In the genomic region with DNA sequence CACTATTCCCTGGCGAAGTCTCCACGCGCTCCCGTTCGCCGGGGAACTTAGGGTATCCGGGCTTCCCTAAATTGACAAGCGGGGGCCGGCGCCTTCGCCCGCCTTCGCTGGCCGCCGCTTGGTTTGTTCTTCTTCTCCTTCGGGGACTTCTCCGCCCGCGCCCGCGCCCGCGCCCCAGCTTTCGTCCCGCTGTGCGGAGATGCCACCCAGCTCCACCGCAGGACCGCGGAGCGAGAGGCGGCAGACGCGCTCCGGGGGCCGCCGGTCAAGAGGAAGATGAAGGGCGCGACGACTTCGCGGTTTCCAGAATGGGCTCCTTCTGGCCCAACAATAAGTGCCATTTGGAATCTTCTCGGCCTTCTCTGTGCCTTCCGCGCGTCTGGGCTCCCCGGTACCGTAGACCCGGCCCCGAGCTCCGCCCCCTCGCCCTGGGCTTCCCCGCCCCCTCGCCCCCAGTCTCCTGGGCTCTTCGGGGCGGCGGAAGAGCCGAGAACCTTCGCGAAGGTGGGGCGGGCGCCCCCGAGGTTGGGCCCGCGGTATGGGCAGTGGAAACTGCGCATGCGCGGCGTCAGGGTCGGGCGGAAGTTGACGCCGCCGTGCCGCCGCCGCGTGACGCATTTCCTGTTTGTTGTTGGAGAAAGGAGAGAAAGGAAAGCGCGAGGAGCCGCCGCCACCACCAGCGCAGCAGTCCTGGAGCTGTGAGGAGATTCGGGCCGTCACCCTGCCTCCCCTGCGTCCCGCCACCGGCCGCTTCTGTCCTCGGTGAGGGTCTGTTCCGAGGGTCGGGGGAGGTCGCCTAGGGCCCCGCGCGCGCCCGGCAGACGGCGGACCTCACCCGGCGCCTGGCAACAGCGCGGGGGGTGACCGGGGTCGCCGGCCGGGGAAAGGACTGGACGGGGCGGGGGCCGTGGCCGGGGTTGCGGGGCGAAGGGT, we compare ENCODE assay signal across 1 cellular context.
TF ChIP-seq lines count a peak whose summit lies in the region.

A gene (plus strand): TSS at position 622 of the 933 bp plus-strand sequence. CDS start 21,569 bp downstream, outside the sequence.

TF ChIP-seq in GM12878, 131 proteins besides CTCF, POLR2A, EP300 and RAD21 (continued from another document):
- peak; percentile 65 for TF ChIP-seq SIX5 (IDR thresholded peaks at IDR 0.05; ENCODE audit: low read depth, low read length, severe bottlenecking)
- peak; percentile 47; the same call in 1 of the 2 replicates for TF ChIP-seq YY1 (IDR thresholded peaks at IDR 0.05; ENCODE audit: low read depth, low read length)
- TF ChIP-seq RUNX3 (IDR thresholded peaks at IDR 0.05; ENCODE audit: low read length), result peak; percentile 26
- TF ChIP-seq SIN3A (IDR thresholded peaks at IDR 0.05; ENCODE audit: low read depth, low read length), result no peak
- TF ChIP-seq EGR1 (IDR thresholded peaks at IDR 0.05; ENCODE audit: borderline replicate concordance in 1 of 2, low read depth in 2 of 2, low read length in 2 of 2), result peak in 1 of 2 experiments; percentile 64; a peak in 1 of 3 replicates
- peak; percentile 95 for TF ChIP-seq CREM (IDR thresholded peaks at IDR 0.05; ENCODE audit: low read depth)
- TF ChIP-seq SMAD1 (IDR thresholded peaks at IDR 0.05; ENCODE audit: low read depth, partially characterized antibody), result no peak
- TF ChIP-seq, protein P1, sequence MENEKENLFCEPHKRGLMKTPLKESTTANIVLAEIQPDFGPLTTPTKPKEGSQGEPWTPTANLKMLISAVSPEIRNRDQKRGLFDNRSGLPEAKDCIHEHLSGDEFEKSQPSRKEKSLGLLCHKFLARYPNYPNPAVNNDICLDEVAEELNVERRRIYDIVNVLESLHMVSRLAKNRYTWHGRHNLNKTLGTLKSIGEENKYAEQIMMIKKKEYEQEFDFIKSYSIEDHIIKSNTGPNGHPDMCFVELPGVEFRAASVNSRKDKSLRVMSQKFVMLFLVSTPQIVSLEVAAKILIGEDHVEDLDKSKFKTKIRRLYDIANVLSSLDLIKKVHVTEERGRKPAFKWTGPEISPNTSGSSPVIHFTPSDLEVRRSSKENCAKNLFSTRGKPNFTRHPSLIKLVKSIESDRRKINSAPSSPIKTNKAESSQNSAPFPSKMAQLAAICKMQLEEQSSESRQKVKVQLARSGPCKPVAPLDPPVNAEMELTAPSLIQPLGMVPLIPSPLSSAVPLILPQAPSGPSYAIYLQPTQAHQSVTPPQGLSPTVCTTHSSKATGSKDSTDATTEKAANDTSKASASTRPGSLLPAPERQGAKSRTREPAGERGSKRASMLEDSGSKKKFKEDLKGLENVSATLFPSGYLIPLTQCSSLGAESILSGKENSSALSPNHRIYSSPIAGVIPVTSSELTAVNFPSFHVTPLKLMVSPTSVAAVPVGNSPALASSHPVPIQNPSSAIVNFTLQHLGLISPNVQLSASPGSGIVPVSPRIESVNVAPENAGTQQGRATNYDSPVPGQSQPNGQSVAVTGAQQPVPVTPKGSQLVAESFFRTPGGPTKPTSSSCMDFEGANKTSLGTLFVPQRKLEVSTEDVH (IDR thresholded peaks at IDR 0.05; ENCODE audit: low read depth, partially characterized antibody), result no peak
- TF ChIP-seq GABPA (IDR thresholded peaks at IDR 0.05; ENCODE audit: low read depth), result peak; percentile 91
- TF ChIP-seq CBX3 (IDR thresholded peaks at IDR 0.05; ENCODE audit: borderline replicate concordance, low read depth), result no peak
- peak; percentile 85 for TF ChIP-seq IKZF1 (conservative IDR thresholded peaks at IDR 0.05)
